ENCODE assay signal across 8 cellular contexts in genomic region chr11:250740-251299, GRCh38. TPM values are rescaled to one million over a fixed set of nuclear protein-coding genes. Genes with fewer than 3 reads are reported as not detected.
A peak's percentile ranks its signal among the peaks of the same experiment; 100 is the strongest.
DNase-seq lines count a peak whose midpoint lies in the region; ATAC-seq and TF ChIP-seq lines count a peak whose summit lies in the region.

No MANE protein-coding gene starts in this region.

- H3K4me2 ChIP-seq in DOHH2 (ENCODE audit: low read length) (no peak overlapping the region), mesenchymal stem cell (ENCODE audit: low read length, poor library complexity, severe bottlenecking) (no peak overlapping the region)

- H3K36me3 ChIP-seq in DOHH2 (ENCODE audit: control insufficient read depth, low read length) (peaks cover 74% of the 10 kb centered on the region), mesenchymal stem cell (ENCODE audit: control insufficient read depth in 1 of 2, insufficient read depth in 2 of 2, low read depth in 1 of 2, low read length in 2 of 2) (peaks cover 56 to 80% of the 10 kb centered on the region in 2 experiments)

- TF ChIP-seq CTCF in DOHH2 (IDR thresholded peaks at IDR 0.05; ENCODE audit: low read depth, low read length, poor library complexity, severe bottlenecking) (peak; percentile 87), coronary artery (IDR thresholded peaks at IDR 0.05) (peak; percentile 39)

- H3K9me2 ChIP-seq in DOHH2 (replicated peaks; ENCODE audit: control insufficient read depth, low read length), result no peaks in the 10 kb centered on the region

- H2BK12ac ChIP-seq in mesenchymal stem cell (ENCODE audit: low read length in 2 of 2), result peak overlapping the region in 1 of 2 experiments; percentile 85

- H3K23ac ChIP-seq in mesenchymal stem cell (ENCODE audit: low read length in 2 of 2), result no peak overlapping the region

- no peaks in the 10 kb centered on the region for H3K4me1 ChIP-seq in DOHH2 (ENCODE audit: control insufficient read depth, low read length)
- no peaks in the 10 kb centered on the region for H3K4me1 ChIP-seq in mesenchymal stem cell (ENCODE audit: control insufficient read depth, insufficient read depth, low read depth, low read length)

- H4K91ac ChIP-seq in mesenchymal stem cell (ENCODE audit: low read length), result no peak overlapping the region

- peaks cover 13% of the 10 kb centered on the region for H3K79me1 ChIP-seq in mesenchymal stem cell (replicated peaks; ENCODE audit: low read length, poor library complexity, severe bottlenecking)

- H3K27ac ChIP-seq in DOHH2 (ENCODE audit: low read depth, low read length), result no peak overlapping the region
- H3K27ac ChIP-seq in coronary artery, result no peak overlapping the region
- H3K27ac ChIP-seq in mesenchymal stem cell (ENCODE audit: low read length, poor library complexity, severe bottlenecking), result no peak overlapping the region

- WGBS in mesenchymal stem cell, result 79% methylated on average over 10 of the region's 10 CpGs

- H3K9me3 ChIP-seq in DOHH2 (ENCODE audit: control insufficient read depth, insufficient read depth, low read length), result no peaks in the 10 kb centered on the region
- no peaks in the 10 kb centered on the region for H3K9me3 ChIP-seq in mesenchymal stem cell (ENCODE audit: control insufficient read depth, low read length)

- H2BK15ac ChIP-seq in mesenchymal stem cell (ENCODE audit: low read depth, poor library complexity, severe bottlenecking), result no peak overlapping the region

- H3K27me3 ChIP-seq in DOHH2 (ENCODE audit: control insufficient read depth, low read length), result no peaks in the 10 kb centered on the region
- H3K27me3 ChIP-seq in mesenchymal stem cell (ENCODE audit: control insufficient read depth in 1 of 2, insufficient read depth in 1 of 2, low read length in 2 of 2), result no peaks in the 10 kb centered on the region

- no peak overlapping the region for H3K18ac ChIP-seq in mesenchymal stem cell (ENCODE audit: low read depth in 1 of 2, low read length in 2 of 2)

- no peaks in the 10 kb centered on the region for H3K79me2 ChIP-seq in DOHH2 (ENCODE audit: control insufficient read depth, low read length)

- H2AFZ ChIP-seq in mesenchymal stem cell (ENCODE audit: low read depth, low read length), result no peak overlapping the region

- H3K4ac ChIP-seq in mesenchymal stem cell (ENCODE audit: low read depth in 1 of 2, low read length in 2 of 2), result no peak overlapping the region

- peaks cover 16% of the 10 kb centered on the region for H3F3A ChIP-seq in DOHH2 (ENCODE audit: control insufficient read depth, insufficient read depth)

- H2AK5ac ChIP-seq in mesenchymal stem cell (ENCODE audit: low read length, severe bottlenecking), result no peak overlapping the region

- no peak overlapping the region for H3K9ac ChIP-seq in mesenchymal stem cell (ENCODE audit: low read length)

- peak; percentile 40 for DNase-seq in M059J (ENCODE audit: low read depth)
- peak; percentile 68 to 84 for DNase-seq in activated CD4-positive, alpha-beta T cell treated with anti-CD3 and anti-CD28 coated beads for 4 hours
- no peak for DNase-seq in coronary artery (ENCODE audit: low spot score)
- peak; percentile 68 for DNase-seq in mesenchymal stem cell
- DNase-seq in stimulated activated CD8-positive, alpha-beta memory T cell treated with anti-CD3 and anti-CD28 coated beads, Interleukin-4, amount 100 ng/mL, for 48 hours, result peak; percentile 86
- DNase-seq in OCI-M2 (lab: John Stamatoyannopoulos, UW; ENCODE audit: unreplicated experiment), result no peak

- H2BK120ac ChIP-seq in mesenchymal stem cell (ENCODE audit: low read depth, low read length), result no peak overlapping the region

- H4K20me1 ChIP-seq in DOHH2 (ENCODE audit: control insufficient read depth, insufficient read depth, low read depth, low read length), result peaks cover 3% of the 10 kb centered on the region; the same call in 1 of the 2 replicates

- H3K4me3 ChIP-seq in DOHH2 (ENCODE audit: low read length), result no peak overlapping the region
- H3K4me3 ChIP-seq in coronary artery, result no peak overlapping the region
- no peak overlapping the region for H3K4me3 ChIP-seq in mesenchymal stem cell (ENCODE audit: insufficient read depth in 1 of 2, low read depth in 1 of 2, low read length in 2 of 2)

- ATAC-seq in HG03097 (IDR thresholded peaks at IDR 0.05; ENCODE audit: low FRiP score, unreplicated experiment), result no peak

- H3K14ac ChIP-seq in mesenchymal stem cell (ENCODE audit: low read length in 2 of 2), result no peak overlapping the region

- no peak overlapping the region for H4K8ac ChIP-seq in mesenchymal stem cell (ENCODE audit: low read length)

- no peak overlapping the region for H2BK5ac ChIP-seq in mesenchymal stem cell (ENCODE audit: low read depth, low read length, poor library complexity, severe bottlenecking)

RNA-seq across cellular contexts. Expression of gene PSMD13, which starts 14.0 kb away (rescaled TPM):
- total RNA-seq in M059J (2014; rRNA removed; shearing (Covaris generic)), result 162 and 239 TPM in 2 replicates
- 66.4 TPM for polyA plus RNA-seq in mesenchymal stem cell (2013, experiment 1 of 2)
- polyA plus RNA-seq in mesenchymal stem cell (2013, experiment 2 of 2), result 68.0 TPM

RNA-seq across cellular contexts. Expression of gene SIRT3, which starts 14.7 kb away (rescaled TPM):
- total RNA-seq in M059J (2014; rRNA removed; shearing (Covaris generic)), result 10.8 and 12.5 TPM in 2 replicates
- 10.2 TPM for polyA plus RNA-seq in mesenchymal stem cell (2013, experiment 1 of 2)
- polyA plus RNA-seq in mesenchymal stem cell (2013, experiment 2 of 2), result 10.2 TPM

RNA-seq across cellular contexts. Expression of gene NLRP6, which starts 27.4 kb away (rescaled TPM):
- not detected in 2 replicates for total RNA-seq in M059J (2014; rRNA removed; shearing (Covaris generic))
- not detected for polyA plus RNA-seq in mesenchymal stem cell (2013, experiment 1 of 2)
- polyA plus RNA-seq in mesenchymal stem cell (2013, experiment 2 of 2), result not detected

RNA-seq across cellular contexts. Expression of gene PGGHG, which starts 38.1 kb away (rescaled TPM):
- total RNA-seq in M059J (2014; rRNA removed; shearing (Covaris generic)), result 5.2 and 8.5 TPM in 2 replicates
- 35.9 TPM for polyA plus RNA-seq in mesenchymal stem cell (2013, experiment 1 of 2)
- 33.3 TPM for polyA plus RNA-seq in mesenchymal stem cell (2013, experiment 2 of 2)

RNA-seq across cellular contexts. Expression of gene RIC8A, which starts 43.3 kb away (rescaled TPM):
- 171 and 178 TPM in 2 replicates for total RNA-seq in M059J (2014; rRNA removed; shearing (Covaris generic))
- polyA plus RNA-seq in mesenchymal stem cell (2013, experiment 1 of 2), result 77.3 TPM
- 76.9 TPM for polyA plus RNA-seq in mesenchymal stem cell (2013, experiment 2 of 2)

Comparison
In these comparisons a context has a peak if more than half of its experiments do, and no peak if none do; other contexts are left out.
1. DNase-seq: peak in M059J (single experiment), activated CD4-positive, alpha-beta T cell treated with anti-CD3 and anti-CD28 coated beads for 4 hours (2 of 2), mesenchymal stem cell (single experiment) and stimulated activated CD8-positive, alpha-beta memory T cell treated with anti-CD3 and anti-CD28 coated beads, Interleukin-4, amount 100 ng/mL, for 48 hours (single experiment); none in coronary artery (single experiment) and OCI-M2 (single experiment).